In the genomic region with DNA sequence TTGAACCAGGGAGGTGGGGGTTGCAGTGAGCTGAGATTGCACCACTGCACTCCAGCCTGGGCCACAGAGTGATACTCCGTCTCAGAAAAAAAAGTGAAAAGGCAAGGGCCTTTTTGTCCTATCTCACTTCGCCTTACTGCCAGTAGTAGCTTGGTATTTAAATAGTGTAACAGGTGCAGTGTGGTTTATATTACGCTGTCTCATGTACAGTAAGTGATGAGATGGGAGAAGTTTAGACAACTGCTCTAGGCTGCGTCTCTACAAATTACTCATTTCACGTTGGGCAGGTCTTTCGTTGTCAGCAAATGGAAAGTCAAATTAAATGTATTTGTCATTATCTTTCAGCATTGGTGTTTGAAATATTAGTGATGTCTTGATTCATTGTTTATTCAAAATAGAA, we compare ENCODE assay signal across 1 cellular context.
TF ChIP-seq lines count a peak whose summit lies in the region.

No MANE protein-coding gene starts in this region.

TF ChIP-seq in GM12878, 131 proteins besides CTCF, POLR2A, EP300 and RAD21 (continued from another document and continues in another):
- TF ChIP-seq, protein P1, sequence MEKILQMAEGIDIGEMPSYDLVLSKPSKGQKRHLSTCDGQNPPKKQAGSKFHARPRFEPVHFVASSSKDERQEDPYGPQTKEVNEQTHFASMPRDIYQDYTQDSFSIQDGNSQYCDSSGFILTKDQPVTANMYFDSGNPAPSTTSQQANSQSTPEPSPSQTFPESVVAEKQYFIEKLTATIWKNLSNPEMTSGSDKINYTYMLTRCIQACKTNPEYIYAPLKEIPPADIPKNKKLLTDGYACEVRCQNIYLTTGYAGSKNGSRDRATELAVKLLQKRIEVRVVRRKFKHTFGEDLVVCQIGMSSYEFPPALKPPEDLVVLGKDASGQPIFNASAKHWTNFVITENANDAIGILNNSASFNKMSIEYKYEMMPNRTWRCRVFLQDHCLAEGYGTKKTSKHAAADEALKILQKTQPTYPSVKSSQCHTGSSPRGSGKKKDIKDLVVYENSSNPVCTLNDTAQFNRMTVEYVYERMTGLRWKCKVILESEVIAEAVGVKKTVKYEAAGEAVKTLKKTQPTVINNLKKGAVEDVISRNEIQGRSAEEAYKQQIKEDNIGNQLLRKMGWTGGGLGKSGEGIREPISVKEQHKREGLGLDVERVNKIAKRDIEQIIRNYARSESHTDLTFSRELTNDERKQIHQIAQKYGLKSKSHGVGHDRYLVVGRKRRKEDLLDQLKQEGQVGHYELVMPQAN (conservative IDR thresholded peaks at IDR 0.05) = no peak
- TF ChIP-seq, protein P2, sequence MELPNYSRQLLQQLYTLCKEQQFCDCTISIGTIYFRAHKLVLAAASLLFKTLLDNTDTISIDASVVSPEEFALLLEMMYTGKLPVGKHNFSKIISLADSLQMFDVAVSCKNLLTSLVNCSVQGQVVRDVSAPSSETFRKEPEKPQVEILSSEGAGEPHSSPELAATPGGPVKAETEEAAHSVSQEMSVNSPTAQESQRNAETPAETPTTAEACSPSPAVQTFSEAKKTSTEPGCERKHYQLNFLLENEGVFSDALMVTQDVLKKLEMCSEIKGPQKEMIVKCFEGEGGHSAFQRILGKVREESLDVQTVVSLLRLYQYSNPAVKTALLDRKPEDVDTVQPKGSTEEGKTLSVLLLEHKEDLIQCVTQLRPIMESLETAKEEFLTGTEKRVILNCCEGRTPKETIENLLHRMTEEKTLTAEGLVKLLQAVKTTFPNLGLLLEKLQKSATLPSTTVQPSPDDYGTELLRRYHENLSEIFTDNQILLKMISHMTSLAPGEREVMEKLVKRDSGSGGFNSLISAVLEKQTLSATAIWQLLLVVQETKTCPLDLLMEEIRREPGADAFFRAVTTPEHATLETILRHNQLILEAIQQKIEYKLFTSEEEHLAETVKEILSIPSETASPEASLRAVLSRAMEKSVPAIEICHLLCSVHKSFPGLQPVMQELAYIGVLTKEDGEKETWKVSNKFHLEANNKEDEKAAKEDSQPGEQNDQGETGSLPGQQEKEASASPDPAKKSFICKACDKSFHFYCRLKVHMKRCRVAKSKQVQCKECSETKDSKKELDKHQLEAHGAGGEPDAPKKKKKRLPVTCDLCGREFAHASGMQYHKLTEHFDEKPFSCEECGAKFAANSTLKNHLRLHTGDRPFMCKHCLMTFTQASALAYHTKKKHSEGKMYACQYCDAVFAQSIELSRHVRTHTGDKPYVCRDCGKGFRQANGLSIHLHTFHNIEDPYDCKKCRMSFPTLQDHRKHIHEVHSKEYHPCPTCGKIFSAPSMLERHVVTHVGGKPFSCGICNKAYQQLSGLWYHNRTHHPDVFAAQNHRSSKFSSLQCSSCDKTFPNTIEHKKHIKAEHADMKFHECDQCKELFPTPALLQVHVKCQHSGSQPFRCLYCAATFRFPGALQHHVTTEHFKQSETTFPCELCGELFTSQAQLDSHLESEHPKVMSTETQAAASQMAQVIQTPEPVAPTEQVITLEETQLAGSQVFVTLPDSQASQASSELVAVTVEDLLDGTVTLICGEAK (IDR thresholded peaks at IDR 0.05; ENCODE audit: borderline replicate concordance) = no peak
- no peak for TF ChIP-seq CHD2 (IDR thresholded peaks at IDR 0.05; ENCODE audit: borderline replicate concordance, low read depth, low read length)
- no peak for TF ChIP-seq POLR2AphosphoS5 (IDR thresholded peaks at IDR 0.05; ENCODE audit: low read length)
- TF ChIP-seq, protein P3, sequence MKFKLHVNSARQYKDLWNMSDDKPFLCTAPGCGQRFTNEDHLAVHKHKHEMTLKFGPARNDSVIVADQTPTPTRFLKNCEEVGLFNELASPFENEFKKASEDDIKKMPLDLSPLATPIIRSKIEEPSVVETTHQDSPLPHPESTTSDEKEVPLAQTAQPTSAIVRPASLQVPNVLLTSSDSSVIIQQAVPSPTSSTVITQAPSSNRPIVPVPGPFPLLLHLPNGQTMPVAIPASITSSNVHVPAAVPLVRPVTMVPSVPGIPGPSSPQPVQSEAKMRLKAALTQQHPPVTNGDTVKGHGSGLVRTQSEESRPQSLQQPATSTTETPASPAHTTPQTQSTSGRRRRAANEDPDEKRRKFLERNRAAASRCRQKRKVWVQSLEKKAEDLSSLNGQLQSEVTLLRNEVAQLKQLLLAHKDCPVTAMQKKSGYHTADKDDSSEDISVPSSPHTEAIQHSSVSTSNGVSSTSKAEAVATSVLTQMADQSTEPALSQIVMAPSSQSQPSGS (IDR thresholded peaks at IDR 0.05; ENCODE audit: low read length) = peak; percentile 29; the same call in 1 of the 2 replicates
- TF ChIP-seq, protein P4, sequence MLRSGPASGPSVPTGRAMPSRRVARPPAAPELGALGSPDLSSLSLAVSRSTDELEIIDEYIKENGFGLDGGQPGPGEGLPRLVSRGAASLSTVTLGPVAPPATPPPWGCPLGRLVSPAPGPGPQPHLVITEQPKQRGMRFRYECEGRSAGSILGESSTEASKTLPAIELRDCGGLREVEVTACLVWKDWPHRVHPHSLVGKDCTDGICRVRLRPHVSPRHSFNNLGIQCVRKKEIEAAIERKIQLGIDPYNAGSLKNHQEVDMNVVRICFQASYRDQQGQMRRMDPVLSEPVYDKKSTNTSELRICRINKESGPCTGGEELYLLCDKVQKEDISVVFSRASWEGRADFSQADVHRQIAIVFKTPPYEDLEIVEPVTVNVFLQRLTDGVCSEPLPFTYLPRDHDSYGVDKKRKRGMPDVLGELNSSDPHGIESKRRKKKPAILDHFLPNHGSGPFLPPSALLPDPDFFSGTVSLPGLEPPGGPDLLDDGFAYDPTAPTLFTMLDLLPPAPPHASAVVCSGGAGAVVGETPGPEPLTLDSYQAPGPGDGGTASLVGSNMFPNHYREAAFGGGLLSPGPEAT (IDR thresholded peaks at IDR 0.05; ENCODE audit: low read depth) = no peak
- TF ChIP-seq BCL11A (IDR thresholded peaks at IDR 0.05; ENCODE audit: low read depth, low read length) = 0 out of 2 replicates have a peak, but pooled peaks have one; percentile 23
- TF ChIP-seq WRNIP1 (IDR thresholded peaks at IDR 0.05; ENCODE audit: borderline replicate concordance, low read depth, low read length) = no peak
- TF ChIP-seq NBN (IDR thresholded peaks at IDR 0.05) = no peak
- no peak for TF ChIP-seq ASH2L (IDR thresholded peaks at IDR 0.05; ENCODE audit: borderline replicate concordance, low read depth)
- TF ChIP-seq, protein P5, sequence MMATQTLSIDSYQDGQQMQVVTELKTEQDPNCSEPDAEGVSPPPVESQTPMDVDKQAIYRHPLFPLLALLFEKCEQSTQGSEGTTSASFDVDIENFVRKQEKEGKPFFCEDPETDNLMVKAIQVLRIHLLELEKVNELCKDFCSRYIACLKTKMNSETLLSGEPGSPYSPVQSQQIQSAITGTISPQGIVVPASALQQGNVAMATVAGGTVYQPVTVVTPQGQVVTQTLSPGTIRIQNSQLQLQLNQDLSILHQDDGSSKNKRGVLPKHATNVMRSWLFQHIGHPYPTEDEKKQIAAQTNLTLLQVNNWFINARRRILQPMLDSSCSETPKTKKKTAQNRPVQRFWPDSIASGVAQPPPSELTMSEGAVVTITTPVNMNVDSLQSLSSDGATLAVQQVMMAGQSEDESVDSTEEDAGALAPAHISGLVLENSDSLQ (IDR thresholded peaks at IDR 0.05) = no peak
- TF ChIP-seq PAX5 (IDR thresholded peaks at IDR 0.05; ENCODE audit: borderline replicate concordance, low read depth, low read length) = no peak
- no peak for TF ChIP-seq BMI1 (IDR thresholded peaks at IDR 0.05; ENCODE audit: borderline replicate concordance)
- TF ChIP-seq CREM (IDR thresholded peaks at IDR 0.05; ENCODE audit: low read depth) = peak; percentile 55
- TF ChIP-seq, protein P6, sequence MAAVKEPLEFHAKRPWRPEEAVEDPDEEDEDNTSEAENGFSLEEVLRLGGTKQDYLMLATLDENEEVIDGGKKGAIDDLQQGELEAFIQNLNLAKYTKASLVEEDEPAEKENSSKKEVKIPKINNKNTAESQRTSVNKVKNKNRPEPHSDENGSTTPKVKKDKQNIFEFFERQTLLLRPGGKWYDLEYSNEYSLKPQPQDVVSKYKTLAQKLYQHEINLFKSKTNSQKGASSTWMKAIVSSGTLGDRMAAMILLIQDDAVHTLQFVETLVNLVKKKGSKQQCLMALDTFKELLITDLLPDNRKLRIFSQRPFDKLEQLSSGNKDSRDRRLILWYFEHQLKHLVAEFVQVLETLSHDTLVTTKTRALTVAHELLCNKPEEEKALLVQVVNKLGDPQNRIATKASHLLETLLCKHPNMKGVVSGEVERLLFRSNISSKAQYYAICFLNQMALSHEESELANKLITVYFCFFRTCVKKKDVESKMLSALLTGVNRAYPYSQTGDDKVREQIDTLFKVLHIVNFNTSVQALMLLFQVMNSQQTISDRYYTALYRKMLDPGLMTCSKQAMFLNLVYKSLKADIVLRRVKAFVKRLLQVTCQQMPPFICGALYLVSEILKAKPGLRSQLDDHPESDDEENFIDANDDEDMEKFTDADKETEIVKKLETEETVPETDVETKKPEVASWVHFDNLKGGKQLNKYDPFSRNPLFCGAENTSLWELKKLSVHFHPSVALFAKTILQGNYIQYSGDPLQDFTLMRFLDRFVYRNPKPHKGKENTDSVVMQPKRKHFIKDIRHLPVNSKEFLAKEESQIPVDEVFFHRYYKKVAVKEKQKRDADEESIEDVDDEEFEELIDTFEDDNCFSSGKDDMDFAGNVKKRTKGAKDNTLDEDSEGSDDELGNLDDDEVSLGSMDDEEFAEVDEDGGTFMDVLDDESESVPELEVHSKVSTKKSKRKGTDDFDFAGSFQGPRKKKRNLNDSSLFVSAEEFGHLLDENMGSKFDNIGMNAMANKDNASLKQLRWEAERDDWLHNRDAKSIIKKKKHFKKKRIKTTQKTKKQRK (IDR thresholded peaks at IDR 0.05; ENCODE audit: low read depth, low read length) = no peak
- TF ChIP-seq GABPA (IDR thresholded peaks at IDR 0.05; ENCODE audit: low read depth) = no peak
- TF ChIP-seq, protein P7, sequence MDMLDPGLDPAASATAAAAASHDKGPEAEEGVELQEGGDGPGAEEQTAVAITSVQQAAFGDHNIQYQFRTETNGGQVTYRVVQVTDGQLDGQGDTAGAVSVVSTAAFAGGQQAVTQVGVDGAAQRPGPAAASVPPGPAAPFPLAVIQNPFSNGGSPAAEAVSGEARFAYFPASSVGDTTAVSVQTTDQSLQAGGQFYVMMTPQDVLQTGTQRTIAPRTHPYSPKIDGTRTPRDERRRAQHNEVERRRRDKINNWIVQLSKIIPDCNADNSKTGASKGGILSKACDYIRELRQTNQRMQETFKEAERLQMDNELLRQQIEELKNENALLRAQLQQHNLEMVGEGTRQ (IDR thresholded peaks at IDR 0.05; ENCODE audit: borderline replicate concordance, low read depth, low read length) = no peak
- TF ChIP-seq STAT3 (IDR thresholded peaks at IDR 0.05; ENCODE audit: low read depth, low read length) = no peak
- no peak for TF ChIP-seq LARP7 (IDR thresholded peaks at IDR 0.05)
- no peak for TF ChIP-seq FOXK2 (IDR thresholded peaks at IDR 0.05)
- no peak for TF ChIP-seq RB1 (IDR thresholded peaks at IDR 0.05; ENCODE audit: borderline replicate concordance)
- TF ChIP-seq NFIC (IDR thresholded peaks at IDR 0.05; ENCODE audit: low read depth, low read length) = peak; percentile 46; the same call in 1 of the 2 replicates
- TF ChIP-seq SREBF1 (IDR thresholded peaks at IDR 0.05; ENCODE audit: low read length) = no peak
- TF ChIP-seq, protein P8, sequence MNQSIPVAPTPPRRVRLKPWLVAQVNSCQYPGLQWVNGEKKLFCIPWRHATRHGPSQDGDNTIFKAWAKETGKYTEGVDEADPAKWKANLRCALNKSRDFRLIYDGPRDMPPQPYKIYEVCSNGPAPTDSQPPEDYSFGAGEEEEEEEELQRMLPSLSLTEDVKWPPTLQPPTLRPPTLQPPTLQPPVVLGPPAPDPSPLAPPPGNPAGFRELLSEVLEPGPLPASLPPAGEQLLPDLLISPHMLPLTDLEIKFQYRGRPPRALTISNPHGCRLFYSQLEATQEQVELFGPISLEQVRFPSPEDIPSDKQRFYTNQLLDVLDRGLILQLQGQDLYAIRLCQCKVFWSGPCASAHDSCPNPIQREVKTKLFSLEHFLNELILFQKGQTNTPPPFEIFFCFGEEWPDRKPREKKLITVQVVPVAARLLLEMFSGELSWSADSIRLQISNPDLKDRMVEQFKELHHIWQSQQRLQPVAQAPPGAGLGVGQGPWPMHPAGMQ (IDR thresholded peaks at IDR 0.05; ENCODE audit: borderline replicate concordance) = no peak
- TF ChIP-seq, protein P9, sequence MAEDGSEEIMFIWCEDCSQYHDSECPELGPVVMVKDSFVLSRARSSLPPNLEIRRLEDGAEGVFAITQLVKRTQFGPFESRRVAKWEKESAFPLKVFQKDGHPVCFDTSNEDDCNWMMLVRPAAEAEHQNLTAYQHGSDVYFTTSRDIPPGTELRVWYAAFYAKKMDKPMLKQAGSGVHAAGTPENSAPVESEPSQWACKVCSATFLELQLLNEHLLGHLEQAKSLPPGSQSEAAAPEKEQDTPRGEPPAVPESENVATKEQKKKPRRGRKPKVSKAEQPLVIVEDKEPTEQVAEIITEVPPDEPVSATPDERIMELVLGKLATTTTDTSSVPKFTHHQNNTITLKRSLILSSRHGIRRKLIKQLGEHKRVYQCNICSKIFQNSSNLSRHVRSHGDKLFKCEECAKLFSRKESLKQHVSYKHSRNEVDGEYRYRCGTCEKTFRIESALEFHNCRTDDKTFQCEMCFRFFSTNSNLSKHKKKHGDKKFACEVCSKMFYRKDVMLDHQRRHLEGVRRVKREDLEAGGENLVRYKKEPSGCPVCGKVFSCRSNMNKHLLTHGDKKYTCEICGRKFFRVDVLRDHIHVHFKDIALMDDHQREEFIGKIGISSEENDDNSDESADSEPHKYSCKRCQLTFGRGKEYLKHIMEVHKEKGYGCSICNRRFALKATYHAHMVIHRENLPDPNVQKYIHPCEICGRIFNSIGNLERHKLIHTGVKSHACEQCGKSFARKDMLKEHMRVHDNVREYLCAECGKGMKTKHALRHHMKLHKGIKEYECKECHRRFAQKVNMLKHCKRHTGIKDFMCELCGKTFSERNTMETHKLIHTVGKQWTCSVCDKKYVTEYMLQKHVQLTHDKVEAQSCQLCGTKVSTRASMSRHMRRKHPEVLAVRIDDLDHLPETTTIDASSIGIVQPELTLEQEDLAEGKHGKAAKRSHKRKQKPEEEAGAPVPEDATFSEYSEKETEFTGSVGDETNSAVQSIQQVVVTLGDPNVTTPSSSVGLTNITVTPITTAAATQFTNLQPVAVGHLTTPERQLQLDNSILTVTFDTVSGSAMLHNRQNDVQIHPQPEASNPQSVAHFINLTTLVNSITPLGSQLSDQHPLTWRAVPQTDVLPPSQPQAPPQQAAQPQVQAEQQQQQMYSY (CRISPR knock-in tag; IDR thresholded peaks at IDR 0.05) = no peak
- no peak for TF ChIP-seq MYC (IDR thresholded peaks at IDR 0.05; ENCODE audit: insufficient read depth, insufficient read length, insufficient replicate concordance, low read length, severe bottlenecking)
- TF ChIP-seq POLR2AphosphoS2 (IDR thresholded peaks at IDR 0.05; ENCODE audit: low read depth, low read length) = no peak
